In the genomic region with DNA sequence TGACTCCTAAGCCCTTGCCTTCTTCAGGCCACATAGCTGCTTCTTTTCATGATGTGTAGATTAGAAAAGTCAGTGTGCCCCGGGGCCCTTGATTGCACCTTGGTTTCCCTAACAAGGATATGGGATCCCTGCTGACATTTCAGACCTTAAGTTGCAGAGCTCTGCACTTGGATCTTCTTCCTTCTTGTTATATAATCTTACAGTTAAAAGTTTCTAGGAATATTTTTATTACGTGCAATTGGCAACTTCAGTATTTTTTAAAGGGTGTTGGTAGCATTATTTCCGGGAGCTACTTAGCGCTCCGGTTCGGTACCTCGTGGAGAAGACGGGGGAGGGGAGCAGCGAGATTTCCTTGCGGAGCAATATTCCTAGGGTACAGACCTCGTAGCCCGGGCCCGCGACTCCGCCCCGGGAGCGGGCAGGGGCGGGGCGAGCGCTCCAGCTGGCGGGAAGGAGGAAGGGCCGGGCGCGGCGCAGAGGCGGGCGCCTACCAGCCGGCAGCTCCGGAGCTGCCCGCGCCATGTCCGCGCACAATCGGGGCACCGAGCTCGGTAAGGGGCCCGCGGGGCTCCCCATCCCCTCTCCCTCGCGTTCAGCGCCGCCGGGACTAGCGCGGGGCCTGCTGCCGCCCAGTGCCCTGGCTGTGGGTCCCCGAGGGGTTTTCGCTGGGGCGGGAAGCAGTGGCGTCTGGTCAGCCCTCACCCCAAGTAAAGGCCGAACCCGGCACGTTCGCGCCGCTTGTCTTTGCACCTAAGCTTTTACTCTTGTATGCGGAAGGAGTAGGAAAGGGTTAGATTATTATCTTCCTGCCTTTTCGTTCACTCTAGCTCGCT, we compare ENCODE assay signal across 8 cellular contexts. TPM values are rescaled to one million over a fixed set of nuclear protein-coding genes. Genes with fewer than 3 reads are reported as not detected.
DNase-seq lines count a peak whose midpoint lies in the region; ATAC-seq lines count a peak whose summit lies in the region.

A gene (plus strand): TSS at position 469 of the 833 bp plus-strand sequence. CDS start 52 bp downstream, at position 521.

- DNase-seq in CD1c-positive myeloid dendritic cell (ENCODE audit: extremely low spot score) (peak; percentile 83), NCI-H748 (lab: John Stamatoyannopoulos, UW; ENCODE audit: unreplicated experiment) (peak; percentile 84), medulla oblongata (ENCODE audit: extremely low spot score) (peak; percentile 76)
- peak; percentile 57 for DNase-seq in activated CD8-positive, alpha-beta T cell treated with anti-CD3 and anti-CD28 coated beads, Interleukin-2, amount 10 ng/mL, durations not matched to agents 7 days and 5 days
- DNase-seq in effector CD8-positive, alpha-beta T cell (lab: John Stamatoyannopoulos, UW): peak; percentile 26
- DNase-seq in stimulated activated CD8-positive, alpha-beta memory T cell treated with anti-CD3 and anti-CD28 coated beads, Interleukin-12 subunit alpha, Interleukin-12 subunit beta, amount 100 ng/mL, for 1 hour (ENCODE audit: low read depth): peak; percentile 31

- POLR2A ChIA-PET in activated CD8-positive, alpha-beta T cell treated with anti-CD3 and anti-CD28 coated beads, Interleukin-2, amount 10 ng/mL, durations not matched to agents 7 days and 5 days (lab: Charles Lee): interaction anchor here (0.9 to 1.7 kb wide), 4 partner anchors 8 to 1141 kb away, joined by 3 to 7 read pairs (median 5); a partner anchor contains a TSS

- CTCF ChIA-PET in activated CD8-positive, alpha-beta T cell treated with anti-CD3 and anti-CD28 coated beads, Interleukin-2, amount 10 ng/mL, durations not matched to agents 7 days and 5 days (lab: Charles Lee): interaction anchor here (0.7 to 3.9 kb wide), 16 partner anchors 10 to 379 kb away, joined by 3 to 40 read pairs (median 7); a partner anchor contains a TSS

- H3K4me3 Mint-ChIP-seq in activated CD8-positive, alpha-beta T cell treated with anti-CD3 and anti-CD28 coated beads, Interleukin-2, amount 10 ng/mL, durations not matched to agents 7 days and 5 days: peak within 1 kb of the TSS; percentile 92

- no peaks in the 10 kb centered on the region for H3K9me3 Mint-ChIP-seq in activated CD8-positive, alpha-beta T cell treated with anti-CD3 and anti-CD28 coated beads, Interleukin-2, amount 10 ng/mL, durations not matched to agents 7 days and 5 days (ENCODE audit: insufficient read depth)

- peak within 1 kb of the TSS; percentile 91 for H3K27ac Mint-ChIP-seq in activated CD8-positive, alpha-beta T cell treated with anti-CD3 and anti-CD28 coated beads, Interleukin-2, amount 10 ng/mL, durations not matched to agents 7 days and 5 days

- ATAC-seq in GM19324 (IDR thresholded peaks at IDR 0.05; ENCODE audit: low FRiP score, unreplicated experiment): peak; percentile 96
- peak; percentile 87 for ATAC-seq in HG03460 (IDR thresholded peaks at IDR 0.05; ENCODE audit: unreplicated experiment)
- peak; percentile 95 for ATAC-seq in activated CD8-positive, alpha-beta T cell treated with anti-CD3 and anti-CD28 coated beads, Interleukin-2, amount 10 ng/mL, durations not matched to agents 7 days and 5 days

- peaks cover 5% of the 10 kb centered on the region for H3K36me3 Mint-ChIP-seq in activated CD8-positive, alpha-beta T cell treated with anti-CD3 and anti-CD28 coated beads, Interleukin-2, amount 10 ng/mL, durations not matched to agents 7 days and 5 days (ENCODE audit: low read depth)

- peaks cover 22% of the 10 kb centered on the region for H3K4me1 Mint-ChIP-seq in activated CD8-positive, alpha-beta T cell treated with anti-CD3 and anti-CD28 coated beads, Interleukin-2, amount 10 ng/mL, durations not matched to agents 7 days and 5 days (ENCODE audit: low read depth)

- no peaks in the 10 kb centered on the region for H3K27me3 Mint-ChIP-seq in activated CD8-positive, alpha-beta T cell treated with anti-CD3 and anti-CD28 coated beads, Interleukin-2, amount 10 ng/mL, durations not matched to agents 7 days and 5 days (ENCODE audit: low read depth)

RNA-seq across cellular contexts. Expression of the gene that starts here (rescaled TPM):
- 10 to 100 TPM; 23.1 to 27.7 TPM for total RNA-seq in activated CD8-positive, alpha-beta T cell treated with anti-CD3 and anti-CD28 coated beads, Interleukin-2, amount 10 ng/mL, durations not matched to agents 7 days and 5 days

Comparison
In these comparisons a context has a peak if more than half of its experiments do, and no peak if none do; other contexts are left out.
1. Peak in every context shown above with its lines: DNase-seq and ATAC-seq.
2. DNase-seq: peak in every context shown above with its lines; median percentile 84 in NCI-H748; 83 in CD1c-positive myeloid dendritic cell; 76 in medulla oblongata; 57 in activated CD8-positive, alpha-beta T cell treated with anti-CD3 and anti-CD28 coated beads, Interleukin-2, amount 10 ng/mL, durations not matched to agents 7 days and 5 days; 31 in stimulated activated CD8-positive, alpha-beta memory T cell treated with anti-CD3 and anti-CD28 coated beads, Interleukin-12 subunit alpha, Interleukin-12 subunit beta, amount 100 ng/mL, for 1 hour; 26 in effector CD8-positive, alpha-beta T cell.